8 cellular contexts compared by ENCODE assay signal in the genomic region with DNA sequence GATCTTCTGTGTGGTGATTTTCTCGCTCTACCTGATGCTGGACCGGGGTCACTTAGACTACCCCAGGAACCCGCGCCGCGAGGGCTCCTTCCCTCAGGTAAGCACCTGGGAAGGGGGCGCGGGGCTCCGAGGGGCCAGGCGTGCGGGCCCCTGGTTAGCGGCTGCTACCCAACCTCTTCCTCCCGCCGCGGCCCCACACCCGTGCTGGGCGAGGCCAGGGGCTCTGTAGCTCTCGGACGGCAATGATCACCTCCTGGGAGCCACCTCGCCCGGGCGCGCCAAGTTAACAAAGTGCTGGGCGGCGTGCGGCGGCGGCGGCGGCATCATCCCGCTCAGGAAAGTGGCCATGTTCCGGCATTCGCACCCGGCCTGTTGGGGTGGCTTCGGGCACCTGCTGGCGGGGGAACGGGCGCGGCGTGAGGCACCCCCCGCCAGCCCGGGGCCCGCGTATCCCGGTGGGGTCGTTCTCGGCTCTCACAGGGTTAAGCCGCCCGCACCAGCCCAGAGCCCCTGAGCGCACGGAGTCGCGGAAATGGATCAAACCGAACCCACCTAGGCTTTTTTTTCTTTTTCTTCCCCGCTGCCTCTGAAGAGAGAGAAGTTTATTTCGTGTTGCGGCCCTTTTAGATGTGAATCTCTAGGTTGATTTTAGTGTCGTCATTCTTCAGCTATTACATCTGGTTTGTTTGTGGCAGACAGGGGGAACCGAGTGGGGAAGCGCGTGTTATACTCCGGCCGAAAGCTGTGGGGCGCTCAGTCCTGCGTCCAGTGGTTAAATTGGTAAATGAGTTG. TPM values are rescaled to one million over a fixed set of nuclear protein-coding genes. Genes with fewer than 3 reads are reported as not detected.
A peak's percentile ranks its signal among the peaks of the same experiment; 100 is the strongest.
DNase-seq lines count a peak whose midpoint lies in the region; ATAC-seq and TF ChIP-seq lines count a peak whose summit lies in the region.

No MANE protein-coding gene starts in this region.

- peak overlapping the region; percentile 85 for H3K4me3 Mint-ChIP-seq in mesothelial cell of epicardium

- peak overlapping the region; percentile 88 for H3K27ac Mint-ChIP-seq in mesothelial cell of epicardium

- no peaks in the 10 kb centered on the region for H3K27me3 ChIP-seq in NT2/D1 (ENCODE audit: insufficient read depth, insufficient read length)

- H3K9ac ChIP-seq in NT2/D1 (ENCODE audit: insufficient read length, low read depth): peak overlapping the region; percentile 92

- peak; percentile 24 for ATAC-seq in GM18498 (IDR thresholded peaks at IDR 0.05; ENCODE audit: unreplicated experiment)
- peak; percentile 21 for ATAC-seq in HG03196 (IDR thresholded peaks at IDR 0.05; ENCODE audit: unreplicated experiment)

- H3K9me3 Mint-ChIP-seq in mesothelial cell of epicardium: peaks cover 24% of the 10 kb centered on the region

- H3K36me3 ChIP-seq in NT2/D1 (ENCODE audit: insufficient read depth, insufficient read length, low read length): no peaks in the 10 kb centered on the region

- H3K4me1 Mint-ChIP-seq in mesothelial cell of epicardium: peaks cover 39% of the 10 kb centered on the region

- peaks cover 2% of the 10 kb centered on the region for H3K27me3 Mint-ChIP-seq in mesothelial cell of epicardium (ENCODE audit: low read depth)

- peak; percentile 31 for TF ChIP-seq CTCF in mesothelial cell of epicardium (IDR thresholded peaks at IDR 0.05; ENCODE audit: unreplicated experiment)

- H3K4me1 ChIP-seq in NT2/D1 (ENCODE audit: insufficient read depth, insufficient read length): peaks cover 2% of the 10 kb centered on the region

- H3K4me3 ChIP-seq in NT2/D1 (ENCODE audit: insufficient read length, low read depth): peak overlapping the region; percentile 86

- peaks cover 3% of the 10 kb centered on the region for H3K36me3 Mint-ChIP-seq in mesothelial cell of epicardium

- no peaks in the 10 kb centered on the region for H3K9me3 ChIP-seq in NT2/D1 (ENCODE audit: insufficient read depth, low read length)

- DNase-seq in 8988T: peak; percentile 21
- DNase-seq in NT2/D1 (ENCODE audit: low read depth, low spot score): no peak
- peak; percentile 24 for DNase-seq in activated T-cell treated with anti-CD3 and anti-CD28 coated beads for 4 hours
- DNase-seq in epidermal melanocyte (ENCODE audit: insufficient read length, low spot score): peak; percentile 52
- peak; percentile 30 to 60 for DNase-seq in mesothelial cell of epicardium (ENCODE audit: low spot score in 2 of 2, unreplicated experiment in 2 of 2)
- peak; percentile 22 for DNase-seq in stimulated activated CD8-positive, alpha-beta memory T cell treated with anti-CD3 and anti-CD28 coated beads, Interleukin-4, amount 100 ng/mL, for 24 hours (ENCODE audit: low read depth)

RNA-seq across cellular contexts. Expression of gene MAN2A1, which starts 0.9 kb away (rescaled TPM):
- total RNA-seq in mesothelial cell of epicardium: 19.1 to 21.3 TPM (median 20.0 TPM) in 3 replicates
